ENCODE assay signal across 11 cellular contexts in the genomic region with DNA sequence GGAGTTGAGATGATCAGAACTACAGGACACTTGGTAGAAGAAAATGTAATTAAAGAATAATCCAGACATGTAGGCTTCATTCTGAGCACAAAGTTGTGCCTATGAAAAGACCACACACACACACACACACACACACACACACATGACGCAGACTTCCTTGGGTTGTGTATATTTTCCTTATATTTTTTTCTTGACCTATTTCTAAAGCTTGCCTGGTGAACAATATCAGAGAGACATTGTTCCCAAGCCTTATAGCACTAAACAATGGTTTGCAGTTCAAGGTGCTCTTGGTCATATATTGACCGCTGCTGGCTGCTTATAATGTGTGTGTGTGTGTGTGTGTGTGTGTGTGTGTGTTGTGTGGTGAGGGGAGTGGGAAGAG.
DNase-seq lines count a peak whose midpoint lies in the region; ATAC-seq and TF ChIP-seq lines count a peak whose summit lies in the region.
"Had no signal": no experiment of that assay in that cellular context is flagged by ENCODE, and none has a peak within 500 bp of the region (broad histone marks: within the 10 kb centered on the region; RNA-seq: fewer than 3 reads in every experiment).

No MANE protein-coding gene starts in this region.

- no peaks in the 10 kb centered on the region for H3K9me3 ChIP-seq in left ventricle myocardium inferior (replicated peaks)
- no peaks in the 10 kb centered on the region for H3K9me3 ChIP-seq in osteoblast (ENCODE audit: low read depth, low read length)

- H2AFZ ChIP-seq in osteoblast (ENCODE audit: low read length) = no peak overlapping the region

- in situ Hi-C loops in GM13976 (cut with MboI; ENCODE audit: low sequenced_read_pairs, unreplicated experiment) = loop anchor here (25.0 kb wide), 1 partner anchor 427 kb away; no protein-coding TSS in a partner anchor

- H3K79me2 ChIP-seq in osteoblast (ENCODE audit: insufficient read depth, low read length) = no peaks in the 10 kb centered on the region

- DNase-seq in left ventricle myocardium inferior (no peak), Right ventricle myocardium superior (no peak), osteoblast (ENCODE audit: insufficient read length, low spot score, missing footprints) (no peak), germinal center (ENCODE audit: low spot score) (no peak), foreskin keratinocyte (no peak), GM13976 (ENCODE audit: low spot score) (no peak), globus pallidus (ENCODE audit: low spot score) (no peak)
- DNase-seq: immature natural killer cell, NCI-H1092 treated with DMSO at 0.1 percent for 48 hours, SHP77 treated with DMSO at 0.1 percent for 48 hours had no signal

- H3K4me3 ChIP-seq in left ventricle myocardium inferior (no peak overlapping the region), osteoblast (ENCODE audit: insufficient read depth, low read length) (no peak overlapping the region)

- peak overlapping the region; percentile 84 for H3K27ac ChIP-seq in left ventricle myocardium inferior (replicated peaks)
- H3K27ac ChIP-seq in angular gyrus (ENCODE audit: low read depth, low read length) = peak overlapping the region; percentile 6
- peak overlapping the region; percentile 91 for H3K27ac ChIP-seq in osteoblast (ENCODE audit: low read depth, low read length)
- H3K27ac ChIP-seq in foreskin keratinocyte = no peak overlapping the region

- TF ChIP-seq CTCF in left ventricle myocardium inferior (IDR thresholded peaks at IDR 0.05; ENCODE audit: borderline replicate concordance) = no peak
- no peak for TF ChIP-seq CTCF in osteoblast (IDR thresholded peaks at IDR 0.05; ENCODE audit: extremely low read depth, low read depth, low read length)
- no peak for TF ChIP-seq CTCF in foreskin keratinocyte (conservative IDR thresholded peaks at IDR 0.05)
- TF ChIP-seq CTCF in GM13976 (IDR thresholded peaks at IDR 0.05; ENCODE audit: borderline replicate concordance, control extremely low read depth, extremely low read depth, insufficient read depth, missing control alignments) = no peak

- ATAC-seq in Right ventricle myocardium superior (ENCODE audit: poor library complexity) = no peak
- ATAC-seq in foreskin keratinocyte = no peak

- no peaks in the 10 kb centered on the region for H3K27me3 ChIP-seq in left ventricle myocardium inferior (ENCODE audit: low read depth)
- no peaks in the 10 kb centered on the region for H3K27me3 ChIP-seq in osteoblast (ENCODE audit: insufficient read depth, low read length)
- H3K27me3 ChIP-seq in foreskin keratinocyte = no peaks in the 10 kb centered on the region

- H3K4me2 ChIP-seq in osteoblast (ENCODE audit: insufficient read depth, low read length) = no peak overlapping the region

- H4K20me1 ChIP-seq in osteoblast (ENCODE audit: insufficient read depth, low read length) = peaks cover under 1% of the 10 kb centered on the region

- intact Hi-C loops in left ventricle myocardium inferior (cut with micrococcal nuclease) (loop anchor here (5.0 kb wide), 1 partner anchor 303 kb away; no protein-coding TSS in a partner anchor), Right ventricle myocardium superior (cut with DNase I) (loop anchor here (5.0 kb wide), 1 partner anchor 303 kb away; no protein-coding TSS in a partner anchor)

- H3K36me3 ChIP-seq in left ventricle myocardium inferior (peaks cover 8% of the 10 kb centered on the region), osteoblast (ENCODE audit: insufficient read depth, low read length) (peaks cover 2% of the 10 kb centered on the region)

- H3K4me1 ChIP-seq in left ventricle myocardium inferior (peaks cover 58% of the 10 kb centered on the region), osteoblast (ENCODE audit: insufficient read depth, low read length) (peaks cover 16% of the 10 kb centered on the region), foreskin keratinocyte (peaks cover 12% of the 10 kb centered on the region)
